In the genomic region with DNA sequence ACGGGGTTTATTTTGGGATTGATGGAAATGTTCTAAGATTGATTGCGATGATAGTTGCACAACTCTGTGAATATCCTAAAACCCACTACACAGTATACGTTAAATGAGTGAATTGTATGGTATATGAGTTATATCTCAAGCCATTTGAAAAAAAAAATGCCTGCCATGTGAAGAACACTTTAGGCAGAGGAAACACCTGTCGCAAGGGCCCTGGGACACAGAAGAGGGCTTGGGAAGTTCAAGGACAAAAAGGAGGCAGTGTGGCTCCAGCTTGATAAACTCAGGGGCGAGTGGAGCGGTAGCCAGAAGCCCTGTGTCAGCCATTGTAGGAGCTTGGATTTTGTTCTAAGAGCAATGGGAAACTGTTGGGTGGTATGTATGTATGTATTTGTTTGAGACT, we compare ENCODE assay signal across 21 cellular contexts. TPM values are rescaled to one million over a fixed set of nuclear protein-coding genes. Genes with fewer than 3 reads are reported as not detected.
A peak's percentile ranks its signal among the peaks of the same experiment; 100 is the strongest.
DNase-seq lines count a peak whose midpoint lies in the region; ATAC-seq, FAIRE-seq and TF ChIP-seq lines count a peak whose summit lies in the region.
"Had no signal": no experiment of that assay in that cellular context is flagged by ENCODE, and none has a peak within 500 bp of the region (broad histone marks: within the 10 kb centered on the region; RNA-seq: fewer than 3 reads in every experiment).

No MANE protein-coding gene starts in this region.

- 98% methylated on average over 6 of the region's 6 CpGs for WGBS in GM12878 (ENCODE audit: insufficient coverage, insufficient replicate concordance, low lambda C conversion rate, missing lambda C conversion rate)

- H3K36me3 ChIP-seq in RWPE2 (ENCODE audit: low read depth), result peaks cover 98% of the 10 kb centered on the region
- H3K36me3 ChIP-seq in GM12878 (ENCODE audit: control insufficient read depth in 2 of 2, insufficient read depth in 2 of 2, low read length in 1 of 2), result peaks cover 5 to 20% of the 10 kb centered on the region in 2 experiments

- ATAC-seq in RWPE2 (ENCODE audit: low read depth) (no peak), GM12878 (no peak), HG03280 (IDR thresholded peaks at IDR 0.05; ENCODE audit: unreplicated experiment) (no peak)
- no peak for ATAC-seq in stimulated activated naive CD8-positive, alpha-beta T cell treated with anti-CD3 and anti-CD28 coated beads, Interleukin-15, amount 100 ng/mL, for 72 hours
- ATAC-seq: body of pancreas had no signal

- peak overlapping the region; percentile 98 for H3K27ac Mint-ChIP-seq in activated naive CD4-positive, alpha-beta T cell treated with anti-CD3 and anti-CD28 coated beads, Interleukin-2, amount 10 ng/mL, durations not matched to agents 7 days and 5 days
- peak overlapping the region; percentile 89 to 99 for H3K27ac Mint-ChIP-seq in stimulated activated naive CD8-positive, alpha-beta T cell treated with anti-CD3 and anti-CD28 coated beads, Interleukin-15, amount 100 ng/mL, for 72 hours

- no peak for TF ChIP-seq EP300 in GM12878 (IDR thresholded peaks at IDR 0.05; ENCODE audit: borderline replicate concordance in 1 of 2, control insufficient read depth in 1 of 2, low read depth in 2 of 2, low read length in 2 of 2)

- H3K27ac ChIP-seq in RWPE2 (ENCODE audit: poor library complexity, severe bottlenecking), result no peak overlapping the region
- no peak overlapping the region for H3K27ac ChIP-seq in GM12878 (ENCODE audit: control insufficient read depth, insufficient read depth)
- H3K27ac ChIP-seq: body of pancreas, neutrophil, RWPE1, testis had no signal

- H3K27me3 ChIP-seq in RWPE2 (ENCODE audit: insufficient read depth, poor library complexity, severe bottlenecking) (no peaks in the 10 kb centered on the region), GM12878 (replicated peaks in 1 of 2; ENCODE audit: control insufficient read depth in 2 of 2, insufficient read depth in 2 of 2, low read length in 1 of 2) (no peaks in the 10 kb centered on the region)
- H3K27me3 ChIP-seq: body of pancreas, neutrophil, testis had no signal

- peaks cover 35% of the 10 kb centered on the region for H3K79me2 ChIP-seq in GM12878 (ENCODE audit: control insufficient read depth, insufficient read depth, low read length)

- SMC1A ChIA-PET in GM12878 (lab: Charles Lee; ENCODE audit: uncharacterized antibody, unreplicated experiment), result interaction anchor here (1.0 to 2.7 kb wide), 3 partner anchors 9 to 46 kb away, joined by 3 to 14 read pairs (median 5); no protein-coding TSS in a partner anchor

- RAD21 ChIA-PET in GM12878 (lab: Charles Lee; ENCODE audit: unreplicated experiment), result interaction anchor here (2.3 kb wide), 1 partner anchor 29 kb away, joined by 5 read pairs; no protein-coding TSS in a partner anchor

- TF ChIP-seq POLR2A in GM12878 (IDR thresholded peaks at IDR 0.05; ENCODE audit: low read depth, low read length), result no peak

- BruUV-seq in GM12878 (replicated peaks; lab: Mats Ljungman, UMichigan), result TSS peak; percentile 59

- TF ChIP-seq RAD21 in GM12878 (IDR thresholded peaks at IDR 0.05; ENCODE audit: insufficient read depth, low read depth, low read length), result no peak

- no peaks in the 10 kb centered on the region for H4K20me1 ChIP-seq in GM12878 (ENCODE audit: control insufficient read depth, insufficient read depth)

- H3K27me3 Mint-ChIP-seq in activated naive CD4-positive, alpha-beta T cell treated with anti-CD3 and anti-CD28 coated beads, Interleukin-2, amount 10 ng/mL, durations not matched to agents 7 days and 5 days, result no peaks in the 10 kb centered on the region
- no peaks in the 10 kb centered on the region for H3K27me3 Mint-ChIP-seq in stimulated activated naive CD8-positive, alpha-beta T cell treated with anti-CD3 and anti-CD28 coated beads, Interleukin-15, amount 100 ng/mL, for 72 hours

- CTCF ChIA-PET in activated naive CD4-positive, alpha-beta T cell treated with anti-CD3 and anti-CD28 coated beads, Interleukin-2, amount 10 ng/mL, durations not matched to agents 7 days and 5 days (lab: Charles Lee), result interaction anchor here (1.0 kb wide), 1 partner anchor 462 kb away, joined by 3 read pairs; the partner anchor contains the start of gene SCAND1
- CTCF ChIA-PET in GM12878 (lab: Yijun Ruan, JAX), result interaction anchor here (0.7 to 2.0 kb wide), 3 partner anchors 30 to 40 kb away, joined by 3 to 9 read pairs (median 3); no protein-coding TSS in a partner anchor

- H3K4me1 ChIP-seq in RWPE2 (ENCODE audit: insufficient read depth, poor library complexity, severe bottlenecking), result no peaks in the 10 kb centered on the region
- H3K4me1 ChIP-seq in GM12878 (ENCODE audit: control insufficient read depth, insufficient read depth, low read length), result peaks cover 8% of the 10 kb centered on the region; the same call in 1 of the 2 replicates
- H3K4me1 ChIP-seq: body of pancreas had no signal

- peaks cover 56% of the 10 kb centered on the region for H3K4me1 Mint-ChIP-seq in activated naive CD4-positive, alpha-beta T cell treated with anti-CD3 and anti-CD28 coated beads, Interleukin-2, amount 10 ng/mL, durations not matched to agents 7 days and 5 days
- H3K4me1 Mint-ChIP-seq in stimulated activated naive CD8-positive, alpha-beta T cell treated with anti-CD3 and anti-CD28 coated beads, Interleukin-15, amount 100 ng/mL, for 72 hours, result peaks cover 46% of the 10 kb centered on the region

- peaks cover 67% of the 10 kb centered on the region for H3K36me3 Mint-ChIP-seq in activated naive CD4-positive, alpha-beta T cell treated with anti-CD3 and anti-CD28 coated beads, Interleukin-2, amount 10 ng/mL, durations not matched to agents 7 days and 5 days

- peak overlapping the region; percentile 98 for H3K4me3 Mint-ChIP-seq in activated naive CD4-positive, alpha-beta T cell treated with anti-CD3 and anti-CD28 coated beads, Interleukin-2, amount 10 ng/mL, durations not matched to agents 7 days and 5 days
- peak overlapping the region; percentile 92 to 100 for H3K4me3 Mint-ChIP-seq in stimulated activated naive CD8-positive, alpha-beta T cell treated with anti-CD3 and anti-CD28 coated beads, Interleukin-15, amount 100 ng/mL, for 72 hours

- intact Hi-C loops in GM12878 (cut with micrococcal nuclease; ENCODE audit: unreplicated experiment), result no loop called here

- H3K9me3 Mint-ChIP-seq in activated naive CD4-positive, alpha-beta T cell treated with anti-CD3 and anti-CD28 coated beads, Interleukin-2, amount 10 ng/mL, durations not matched to agents 7 days and 5 days, result no peaks in the 10 kb centered on the region
- H3K9me3 Mint-ChIP-seq in stimulated activated naive CD8-positive, alpha-beta T cell treated with anti-CD3 and anti-CD28 coated beads, Interleukin-15, amount 100 ng/mL, for 72 hours, result no peaks in the 10 kb centered on the region

- peak overlapping the region; percentile 95 for H3K4me2 ChIP-seq in GM12878 (ENCODE audit: control insufficient read depth, insufficient read depth)

- no peak for DNase-seq in activated naive CD4-positive, alpha-beta T cell treated with anti-CD3 and anti-CD28 coated beads, Interleukin-2, amount 10 ng/mL, durations not matched to agents 7 days and 5 days
- DNase-seq in activated naive CD4-positive, alpha-beta T cell (lab: John Stamatoyannopoulos, UW), result no peak
- DNase-seq in RWPE2 (ENCODE audit: low spot score) (peak; percentile 34), GM12878 (ENCODE audit: low read depth, low spot score) (no peak), occipital lobe (lab: John Stamatoyannopoulos, UW) (no peak), GF-D8 (lab: John Stamatoyannopoulos, UW) (no peak)
- no peak for DNase-seq in stimulated activated naive CD8-positive, alpha-beta T cell treated with anti-CD3 and anti-CD28 coated beads, Interleukin-15, amount 100 ng/mL, for 72 hours
- DNase-seq: body of pancreas, COR-L47, glutamatergic neuron, Kasumi-1, NCI-H510A treated with DMSO at 0.1 percent for 48 hours, SW 1271, testis had no signal

- H2AFZ ChIP-seq in GM12878 (ENCODE audit: control insufficient read depth, low read depth, low read length), result no peak overlapping the region

- POLR2A ChIA-PET in GM12878 (lab: Charles Lee), result interaction anchor here (0.6 to 1.5 kb wide), 3 partner anchors 9 to 1480 kb away, joined by 3 to 4 read pairs (median 3); no protein-coding TSS in a partner anchor

- no peak overlapping the region for H3K4me3 ChIP-seq in RWPE2 (ENCODE audit: severe bottlenecking)
- H3K4me3 ChIP-seq in GM12878, result peak overlapping the region; percentile 100; the same call in 1 of the 2 replicates
- H3K4me3 ChIP-seq: body of pancreas, testis had no signal

- H3K9me3 ChIP-seq in RWPE2 (ENCODE audit: severe bottlenecking) (no peaks in the 10 kb centered on the region), GM12878 (replicated peaks; ENCODE audit: control insufficient read depth, insufficient read depth, low read length) (no peaks in the 10 kb centered on the region)
- H3K9me3 ChIP-seq: body of pancreas, neutrophil, testis had no signal

- no peak overlapping the region for H3K9ac ChIP-seq in GM12878 (ENCODE audit: control insufficient read depth, insufficient read depth, low read length)

- FAIRE-seq in GM12878 (lab: Jason Lieb, UNC), result no peak
- FAIRE-seq: colon had no signal

- TF ChIP-seq CTCF in RWPE2 (IDR thresholded peaks at IDR 0.05; ENCODE audit: poor library complexity, severe bottlenecking), result no peak
- TF ChIP-seq CTCF in GM12878 (IDR thresholded peaks at IDR 0.05 in 2 of 3, conservative IDR thresholded peaks at IDR 0.05 in 1 of 3; ENCODE audit: control insufficient read depth in 2 of 3, extremely low read depth in 1 of 3, insufficient read depth in 1 of 3, low read depth in 3 of 3, low read length in 3 of 3), result no peak

- in situ Hi-C loops in GM12878 (cut with MboI), result no loop called here

RNA-seq across cellular contexts. Expression of gene CEP250, which starts 37.0 kb away (rescaled TPM):
- 42.9 and 44.5 TPM in 2 replicates for total RNA-seq in GM12878 (2013; cell fraction: nucleolus; rRNA removed)
- total RNA-seq in GM12878 (2014; rRNA removed), result 26.1 and 27.4 TPM in 2 replicates
- 25.2 and 27.4 TPM in 2 replicates for total RNA-seq in GM12878 (2014; rRNA removed; fragmentation: Illumina TruSeq; extraction: Trizol)
- total RNA-seq in GM12878 (2021), result 36.9 and 41.6 TPM in 2 replicates
- polyA plus RNA-seq in GM12878 (2011; ENCODE audit: low read depth), result 8.2 TPM
- polyA plus RNA-seq in GM12878 (2011; rRNA removed), result 11.5 TPM in 2 replicates
- 10.2 and 11.9 TPM in 2 replicates for polyA plus RNA-seq in GM12878 (2011; cell fraction: cytosol; rRNA removed)
- polyA plus RNA-seq in GM12878 (2011; cell fraction: nucleus; rRNA removed), result 19.6 and 27.2 TPM in 2 replicates
- polyA plus RNA-seq in GM12878 (2012), result 20.4 and 21.7 TPM in 2 replicates
- polyA plus RNA-seq in GM12878 (2014; fragmentation: Illumina TruSeq; extraction: Trizol), result 9.6 and 23.9 TPM in 2 replicates
- 1 to 10 TPM; 2.4 to 3.2 TPM for polyA plus RNA-seq in GM12878 (2014; fragmentation: Nextera tagmentation; extraction: Ambion mirVana)
- polyA plus RNA-seq in GM12878 (2014; rRNA removed), result 23.5 and 30.3 TPM in 2 replicates
- polyA plus RNA-seq in GM12878 (2016; fragmentation: Nextera tagmentation; extraction: Ambion mirVana), result 10 to 100 TPM; 30.1 to 33.4 TPM
- polyA minus RNA-seq in GM12878 (2011; rRNA and poly(A)+ RNA removed), result 7.4 and 16.0 TPM in 2 replicates
- 7.5 and 8.8 TPM in 2 replicates for polyA minus RNA-seq in GM12878 (2011; cell fraction: cytosol; rRNA and poly(A)+ RNA removed)
- 5.8 and 12.1 TPM in 2 replicates for polyA minus RNA-seq in GM12878 (2011; cell fraction: nucleus; rRNA and poly(A)+ RNA removed)
- total RNA-seq in occipital lobe, result 21.8 TPM

RNA-seq across cellular contexts. Expression of gene C20orf173, which starts 37.1 kb away (rescaled TPM):
- not detected in 2 replicates for total RNA-seq in GM12878 (2013; cell fraction: nucleolus; rRNA removed)
- total RNA-seq in GM12878 (2014; rRNA removed), result not detected in 2 replicates
- not detected in 2 replicates for total RNA-seq in GM12878 (2014; rRNA removed; fragmentation: Illumina TruSeq; extraction: Trizol)
- not detected in 2 replicates for total RNA-seq in GM12878 (2021)
- not detected for polyA plus RNA-seq in GM12878 (2011; ENCODE audit: low read depth)
- not detected in 2 replicates for polyA plus RNA-seq in GM12878 (2011; rRNA removed)
- not detected in 2 replicates for polyA plus RNA-seq in GM12878 (2011; cell fraction: cytosol; rRNA removed)
- not detected in 2 replicates for polyA plus RNA-seq in GM12878 (2011; cell fraction: nucleus; rRNA removed)
- not detected in 2 replicates for polyA plus RNA-seq in GM12878 (2012)
- not detected in 2 replicates for polyA plus RNA-seq in GM12878 (2014; fragmentation: Illumina TruSeq; extraction: Trizol)
- polyA plus RNA-seq in GM12878 (2014; fragmentation: Nextera tagmentation; extraction: Ambion mirVana), result not detected
- not detected in 2 replicates for polyA plus RNA-seq in GM12878 (2014; rRNA removed)
- not detected for polyA plus RNA-seq in GM12878 (2016; fragmentation: Nextera tagmentation; extraction: Ambion mirVana)
- not detected in 2 replicates for polyA minus RNA-seq in GM12878 (2011; rRNA and poly(A)+ RNA removed)
- not detected in 2 replicates for polyA minus RNA-seq in GM12878 (2011; cell fraction: cytosol; rRNA and poly(A)+ RNA removed)
- not detected in 2 replicates for polyA minus RNA-seq in GM12878 (2011; cell fraction: nucleus; rRNA and poly(A)+ RNA removed)
- total RNA-seq in occipital lobe, result not detected
- total RNA-seq: activated CD8-positive, alpha-beta memory T cell treated with anti-CD3 and anti-CD28 coated beads for 36 hours; body of pancreas; fibroblast of lung; HT-29 had no signal
- polyA plus RNA-seq: fibroblast of lung had no signal

RNA-seq across cellular contexts. Expression of gene ERGIC3, which starts 49.5 kb away (rescaled TPM):
- 81.3 and 83.1 TPM in 2 replicates for total RNA-seq in GM12878 (2013; cell fraction: nucleolus; rRNA removed)
- total RNA-seq in GM12878 (2014; rRNA removed), result 119 and 121 TPM in 2 replicates
- 114 and 116 TPM in 2 replicates for total RNA-seq in GM12878 (2014; rRNA removed; fragmentation: Illumina TruSeq; extraction: Trizol)
- 142 and 149 TPM in 2 replicates for total RNA-seq in GM12878 (2021)
- polyA plus RNA-seq in GM12878 (2011; ENCODE audit: low read depth), result 250 TPM
- 132 and 210 TPM in 2 replicates for polyA plus RNA-seq in GM12878 (2011; rRNA removed)
- polyA plus RNA-seq in GM12878 (2011; cell fraction: cytosol; rRNA removed), result 267 and 311 TPM in 2 replicates
- 261 and 310 TPM in 2 replicates for polyA plus RNA-seq in GM12878 (2011; cell fraction: nucleus; rRNA removed)
- polyA plus RNA-seq in GM12878 (2012), result 202 and 229 TPM in 2 replicates
- 143 and 148 TPM in 2 replicates for polyA plus RNA-seq in GM12878 (2014; fragmentation: Illumina TruSeq; extraction: Trizol)
- 100 to 1,000 TPM; 159 to 205 TPM for polyA plus RNA-seq in GM12878 (2014; fragmentation: Nextera tagmentation; extraction: Ambion mirVana)
- 129 and 130 TPM in 2 replicates for polyA plus RNA-seq in GM12878 (2014; rRNA removed)
- 100 to 1,000 TPM in 1 of 2 experiments, 10 to 100 TPM in 1; 90.4 to 101 TPM for polyA plus RNA-seq in GM12878 (2016; fragmentation: Nextera tagmentation; extraction: Ambion mirVana)
- polyA minus RNA-seq in GM12878 (2011; rRNA and poly(A)+ RNA removed), result 253 and 261 TPM in 2 replicates
- 54.1 and 60.4 TPM in 2 replicates for polyA minus RNA-seq in GM12878 (2011; cell fraction: cytosol; rRNA and poly(A)+ RNA removed)
- polyA minus RNA-seq in GM12878 (2011; cell fraction: nucleus; rRNA and poly(A)+ RNA removed), result 30.6 and 48.4 TPM in 2 replicates
- total RNA-seq in occipital lobe, result 204 TPM

RNA-seq across cellular contexts. Expression of gene GDF5, which starts 54.3 kb away (rescaled TPM):
- not detected in 2 replicates for total RNA-seq in GM12878 (2013; cell fraction: nucleolus; rRNA removed)
- total RNA-seq in GM12878 (2014; rRNA removed), result 0.06 TPM in 1 of 2 replicates, not detected in the other
- not detected in 2 replicates for total RNA-seq in GM12878 (2014; rRNA removed; fragmentation: Illumina TruSeq; extraction: Trizol)
- total RNA-seq in GM12878 (2021), result 0.10 TPM in 1 of 2 replicates, not detected in the other
- not detected for polyA plus RNA-seq in GM12878 (2011; ENCODE audit: low read depth)
- polyA plus RNA-seq in GM12878 (2011; rRNA removed), result not detected in 2 replicates
- polyA plus RNA-seq in GM12878 (2011; cell fraction: cytosol; rRNA removed), result 0.01 TPM in 1 of 2 replicates, not detected in the other
- polyA plus RNA-seq in GM12878 (2011; cell fraction: nucleus; rRNA removed), result 0.04 TPM in 1 of 2 replicates, not detected in the other
- not detected in 2 replicates for polyA plus RNA-seq in GM12878 (2012)
- polyA plus RNA-seq in GM12878 (2014; fragmentation: Illumina TruSeq; extraction: Trizol), result not detected in 2 replicates
- not detected for polyA plus RNA-seq in GM12878 (2014; fragmentation: Nextera tagmentation; extraction: Ambion mirVana)
- polyA plus RNA-seq in GM12878 (2014; rRNA removed), result 0.04 TPM in 1 of 2 replicates, not detected in the other
- not detected for polyA plus RNA-seq in GM12878 (2016; fragmentation: Nextera tagmentation; extraction: Ambion mirVana)
- not detected in 2 replicates for polyA minus RNA-seq in GM12878 (2011; rRNA and poly(A)+ RNA removed)
- not detected in 2 replicates for polyA minus RNA-seq in GM12878 (2011; cell fraction: cytosol; rRNA and poly(A)+ RNA removed)
- polyA minus RNA-seq in GM12878 (2011; cell fraction: nucleus; rRNA and poly(A)+ RNA removed), result not detected in 2 replicates
- total RNA-seq in occipital lobe, result 0.62 TPM
- total RNA-seq: activated CD8-positive, alpha-beta memory T cell treated with anti-CD3 and anti-CD28 coated beads for 36 hours; HT-29 had no signal
